Comparison of ENCODE assay signal across 24 cellular contexts in the genomic region with DNA sequence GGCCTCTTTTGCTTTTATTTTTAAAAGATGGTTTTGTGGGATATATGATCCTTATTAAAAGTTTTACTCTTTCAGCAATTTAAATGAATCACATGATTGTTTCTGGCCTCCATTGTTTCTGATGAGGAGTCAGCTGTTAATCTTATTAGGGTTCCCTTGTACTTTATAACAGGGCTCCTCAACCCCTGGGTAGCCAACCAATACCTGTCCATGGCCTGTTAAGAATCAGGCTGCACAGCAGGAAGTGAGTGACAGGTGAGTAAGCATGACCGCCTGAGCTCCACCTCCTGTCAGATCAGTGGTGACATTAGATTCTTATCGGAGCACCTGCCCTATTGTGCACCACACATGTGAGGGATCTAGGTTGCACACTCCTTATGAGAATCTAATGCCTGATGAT. TPM values are rescaled to one million over a fixed set of nuclear protein-coding genes. Genes with fewer than 3 reads are reported as not detected.
DNase-seq lines count a peak whose midpoint lies in the region; ATAC-seq and TF ChIP-seq lines count a peak whose summit lies in the region.
"Had no signal": no experiment of that assay in that cellular context is flagged by ENCODE, and none has a peak within 500 bp of the region (broad histone marks: within the 10 kb centered on the region; RNA-seq: fewer than 3 reads in every experiment).

No MANE protein-coding gene starts in this region.

- H3K9me3 ChIP-seq in PC-3 (ENCODE audit: low read length) (0 out of 2 replicates have a peak, but pooled peaks cover 5% of the 10 kb centered on the region), parathyroid adenoma (ENCODE audit: control insufficient read depth, low read length) (no peaks in the 10 kb centered on the region)
- H3K9me3 ChIP-seq: BE2C had no signal

- no peak for TF ChIP-seq CTCF in PC-3 (conservative IDR thresholded peaks at IDR 0.05; ENCODE audit: low read depth, low read length)
- no peak for TF ChIP-seq CTCF in parathyroid adenoma (IDR thresholded peaks at IDR 0.05)

- H3F3A ChIP-seq in PC-3 (ENCODE audit: low read length, unreplicated experiment) = no peaks in the 10 kb centered on the region

- H3K9me2 ChIP-seq in PC-3 (replicated peaks; ENCODE audit: low read length) = no peaks in the 10 kb centered on the region

- no peaks in the 10 kb centered on the region for H4K20me1 ChIP-seq in PC-3 (ENCODE audit: low read length)
- H4K20me1 ChIP-seq: BLaER1 treated with 17β-estradiol and CSF1 and Interleukin-3, amounts not matched to agents 10 nM and 100 nM had no signal

- H3K79me2 ChIP-seq in PC-3 (ENCODE audit: low read length) (no peaks in the 10 kb centered on the region), parathyroid adenoma (no peaks in the 10 kb centered on the region)

- CTCF ChIA-PET in PC-3 (lab: Charles Lee) = no interaction called here

- BruUV-seq in PC-3 (replicated peaks; lab: Mats Ljungman, UMichigan) = no TSS peak

- H3K27me3 ChIP-seq in PC-3 (ENCODE audit: low read length) = no peaks in the 10 kb centered on the region
- H3K27me3 ChIP-seq in parathyroid adenoma (ENCODE audit: control insufficient read depth, insufficient read depth, low read length) = no peaks in the 10 kb centered on the region
- H3K27me3 ChIP-seq: BE2C; BLaER1 treated with 17β-estradiol and CSF1 and Interleukin-3, amounts not matched to agents 10 nM and 100 nM had no signal

- ATAC-seq in PC-3 = peak; percentile 64
- ATAC-seq: GM12878 had no signal

- H2AFZ ChIP-seq in PC-3 (ENCODE audit: low read length) (no peak overlapping the region), parathyroid adenoma (no peak overlapping the region)
- H2AFZ ChIP-seq: GM23248 had no signal

- H3K4me3 ChIP-seq in PC-3 (ENCODE audit: low read length) (no peak overlapping the region), parathyroid adenoma (ENCODE audit: low read depth, low read length) (no peak overlapping the region)
- H3K4me3 ChIP-seq: BLaER1 treated with 17β-estradiol and CSF1 and Interleukin-3, amounts not matched to agents 10 nM and 100 nM; GM12878; GM23248 had no signal

- DNase-seq in NCI-H146 (lab: John Stamatoyannopoulos, UW) = peak; percentile 3
- DNase-seq in NCI-H146 treated with DMSO at 0.1 percent for 48 hours (lab: John Stamatoyannopoulos, UW; ENCODE audit: unreplicated experiment) = no peak
- DNase-seq in DMS53 treated with DMSO at 0.1 percent for 48 hours (lab: John Stamatoyannopoulos, UW; ENCODE audit: unreplicated experiment) = peak; percentile 37
- peak; percentile 58 for DNase-seq in PC-3
- DNase-seq in NCI-H2107 (lab: John Stamatoyannopoulos, UW) = no peak
- DNase-seq in NCI-H1105 (lab: John Stamatoyannopoulos, UW) = no peak
- no peak for DNase-seq in SW 1271 (lab: John Stamatoyannopoulos, UW)
- DNase-seq: ACHN; AML-193; BE2C; Calu3; CD4-positive, alpha-beta T cell; CD8-positive, alpha-beta memory T cell; COR-L47; DMS79; EL; GDM1; GM23248; H7; HCEC 1CT had no signal

- H3K4me1 ChIP-seq in PC-3 (ENCODE audit: insufficient read depth, low read length) (peaks cover 13% of the 10 kb centered on the region), parathyroid adenoma (peaks cover 27% of the 10 kb centered on the region)
- H3K4me1 ChIP-seq: BE2C had no signal

- no peak overlapping the region for H3K4me2 ChIP-seq in PC-3 (ENCODE audit: low read length)
- no peak overlapping the region for H3K4me2 ChIP-seq in parathyroid adenoma (ENCODE audit: low read length)
- H3K4me2 ChIP-seq: BLaER1 treated with 17β-estradiol and CSF1 and Interleukin-3, amounts not matched to agents 10 nM and 100 nM had no signal

- H3K9ac ChIP-seq in PC-3 (ENCODE audit: low read length) (no peak overlapping the region), parathyroid adenoma (no peak overlapping the region)
- H3K9ac ChIP-seq: BLaER1 treated with 17β-estradiol and CSF1 and Interleukin-3, amounts not matched to agents 10 nM and 100 nM; GM23248 had no signal

- POLR2A ChIA-PET in PC-3 (lab: Charles Lee; ENCODE audit: unreplicated experiment) = no interaction called here

- no peak overlapping the region for H3K27ac ChIP-seq in PC-3 (ENCODE audit: low read length)
- H3K27ac ChIP-seq in parathyroid adenoma = peak overlapping the region; percentile 89
- H3K27ac ChIP-seq: 22Rv1; BLaER1 treated with 17β-estradiol and CSF1 and Interleukin-3, amounts not matched to agents 10 nM and 100 nM; GM23248 had no signal

- no peaks in the 10 kb centered on the region for H3K36me3 ChIP-seq in PC-3 (ENCODE audit: low read depth, low read length)
- no peaks in the 10 kb centered on the region for H3K36me3 ChIP-seq in parathyroid adenoma (ENCODE audit: control insufficient read depth, insufficient read depth, low read length)
- H3K36me3 ChIP-seq: BE2C; BLaER1 treated with 17β-estradiol and CSF1 and Interleukin-3, amounts not matched to agents 10 nM and 100 nM had no signal

- intact Hi-C loops in PC-3 (cut with micrococcal nuclease) = no loop called here

RNA-seq across cellular contexts. Expression of a gene that starts 45.1 kb away (rescaled TPM):
- total RNA-seq in PC-3 (2014; rRNA removed) = 22.4 and 30.1 TPM in 2 replicates

Comparison
In these comparisons a context has a peak if more than half of its experiments do, and no peak if none do; other contexts are left out.
1. DNase-seq: peak in NCI-H146 (single experiment), DMS53 treated with DMSO at 0.1 percent for 48 hours (single experiment) and PC-3 (single experiment); none in NCI-H146 treated with DMSO at 0.1 percent for 48 hours (single experiment), NCI-H2107 (single experiment), NCI-H1105 (single experiment) and SW 1271 (0 of 2).